ENCODE assay signal across 1 cellular context in the genomic region with DNA sequence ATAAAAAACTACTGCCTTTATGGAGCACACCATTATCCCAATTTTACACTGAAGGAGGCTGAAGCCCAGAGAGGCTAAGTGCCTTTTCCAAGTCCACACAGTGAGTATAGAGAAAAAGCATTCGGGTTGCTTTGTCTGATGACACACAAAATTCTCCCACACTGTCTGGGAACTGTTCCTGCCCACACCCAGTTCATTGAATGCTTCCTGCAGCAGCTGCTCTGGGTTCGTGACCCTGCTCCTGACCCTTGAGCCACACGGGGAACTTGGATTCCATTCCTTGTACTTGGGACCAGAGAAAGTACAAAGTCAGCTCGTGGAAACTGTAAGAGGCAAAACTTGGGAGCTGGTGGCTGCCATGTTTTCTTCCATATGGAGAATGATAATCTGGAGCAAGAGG.
TF ChIP-seq lines count a peak whose summit lies in the region.

No MANE protein-coding gene starts in this region.

TF ChIP-seq in WTC11, 78 proteins besides CTCF, POLR2A, EP300 and RAD21:
- TF ChIP-seq ATF3 (CRISPR knock-in tag; conservative IDR thresholded peaks at IDR 0.05): no peak
- TF ChIP-seq, protein P1, sequence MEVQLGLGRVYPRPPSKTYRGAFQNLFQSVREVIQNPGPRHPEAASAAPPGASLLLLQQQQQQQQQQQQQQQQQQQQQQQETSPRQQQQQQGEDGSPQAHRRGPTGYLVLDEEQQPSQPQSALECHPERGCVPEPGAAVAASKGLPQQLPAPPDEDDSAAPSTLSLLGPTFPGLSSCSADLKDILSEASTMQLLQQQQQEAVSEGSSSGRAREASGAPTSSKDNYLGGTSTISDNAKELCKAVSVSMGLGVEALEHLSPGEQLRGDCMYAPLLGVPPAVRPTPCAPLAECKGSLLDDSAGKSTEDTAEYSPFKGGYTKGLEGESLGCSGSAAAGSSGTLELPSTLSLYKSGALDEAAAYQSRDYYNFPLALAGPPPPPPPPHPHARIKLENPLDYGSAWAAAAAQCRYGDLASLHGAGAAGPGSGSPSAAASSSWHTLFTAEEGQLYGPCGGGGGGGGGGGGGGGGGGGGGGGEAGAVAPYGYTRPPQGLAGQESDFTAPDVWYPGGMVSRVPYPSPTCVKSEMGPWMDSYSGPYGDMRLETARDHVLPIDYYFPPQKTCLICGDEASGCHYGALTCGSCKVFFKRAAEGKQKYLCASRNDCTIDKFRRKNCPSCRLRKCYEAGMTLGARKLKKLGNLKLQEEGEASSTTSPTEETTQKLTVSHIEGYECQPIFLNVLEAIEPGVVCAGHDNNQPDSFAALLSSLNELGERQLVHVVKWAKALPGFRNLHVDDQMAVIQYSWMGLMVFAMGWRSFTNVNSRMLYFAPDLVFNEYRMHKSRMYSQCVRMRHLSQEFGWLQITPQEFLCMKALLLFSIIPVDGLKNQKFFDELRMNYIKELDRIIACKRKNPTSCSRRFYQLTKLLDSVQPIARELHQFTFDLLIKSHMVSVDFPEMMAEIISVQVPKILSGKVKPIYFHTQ (CRISPR knock-in tag; IDR thresholded peaks at IDR 0.05): no peak
- no peak for TF ChIP-seq HMGA2 (CRISPR knock-in tag; IDR thresholded peaks at IDR 0.05)
- TF ChIP-seq NR2C2 (CRISPR knock-in tag; IDR thresholded peaks at IDR 0.05): no peak
- TF ChIP-seq, protein P2, sequence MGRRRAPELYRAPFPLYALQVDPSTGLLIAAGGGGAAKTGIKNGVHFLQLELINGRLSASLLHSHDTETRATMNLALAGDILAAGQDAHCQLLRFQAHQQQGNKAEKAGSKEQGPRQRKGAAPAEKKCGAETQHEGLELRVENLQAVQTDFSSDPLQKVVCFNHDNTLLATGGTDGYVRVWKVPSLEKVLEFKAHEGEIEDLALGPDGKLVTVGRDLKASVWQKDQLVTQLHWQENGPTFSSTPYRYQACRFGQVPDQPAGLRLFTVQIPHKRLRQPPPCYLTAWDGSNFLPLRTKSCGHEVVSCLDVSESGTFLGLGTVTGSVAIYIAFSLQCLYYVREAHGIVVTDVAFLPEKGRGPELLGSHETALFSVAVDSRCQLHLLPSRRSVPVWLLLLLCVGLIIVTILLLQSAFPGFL (CRISPR knock-in tag; IDR thresholded peaks at IDR 0.05; ENCODE audit: borderline replicate concordance): no peak
